Comparison of ENCODE assay signal across 8 cellular contexts in genomic region chrX:24464836-24465523, GRCh38. TPM values are rescaled to one million over a fixed set of nuclear protein-coding genes. Genes with fewer than 3 reads are reported as not detected.
DNase-seq lines count a peak whose midpoint lies in the region; ATAC-seq and TF ChIP-seq lines count a peak whose summit lies in the region.

PDK3 (plus strand) TSS chrX:24465286; CDS start chrX:24465456, 170 bp downstream.

- H3K27ac ChIP-seq in PC-3 (ENCODE audit: low read length) (no peak within 1 kb of the TSS), muscle layer of colon (ENCODE audit: low read depth, low read length) (peak within 1 kb of the TSS; percentile 61)

- no peaks in the 10 kb centered on the region for H3K9me2 ChIP-seq in PC-3 (replicated peaks; ENCODE audit: low read length)

- H2AFZ ChIP-seq in PC-3 (ENCODE audit: low read length): peak within 1 kb of the TSS; percentile 92

- intact Hi-C loops in PC-3 (cut with micrococcal nuclease): loop anchor here (2.0 kb wide), 1 partner anchor 30 kb away; no protein-coding TSS in a partner anchor

- POLR2A ChIA-PET in PC-3 (lab: Charles Lee; ENCODE audit: unreplicated experiment): no interaction called here

- H3K4me3 ChIP-seq in PC-3 (ENCODE audit: low read length) (peak within 1 kb of the TSS; percentile 88), muscle layer of colon (ENCODE audit: low read depth in 1 of 2, low read length in 2 of 2) (peak within 1 kb of the TSS; percentile 61 to 70)

- peak within 1 kb of the TSS; percentile 44 for H3K9ac ChIP-seq in PC-3 (ENCODE audit: low read length)
- H3K9ac ChIP-seq in muscle layer of colon (ENCODE audit: low read length): no peak within 1 kb of the TSS

- TF ChIP-seq RAD21 in Ishikawa (IDR thresholded peaks at IDR 0.05; ENCODE audit: low read depth): no peak

- no peak for TF ChIP-seq EP300 in Ishikawa (IDR thresholded peaks at IDR 0.05; ENCODE audit: borderline replicate concordance)

- no TSS peak for BruUV-seq in PC-3 (replicated peaks; lab: Mats Ljungman, UMichigan)

- H3K9me3 ChIP-seq in PC-3 (ENCODE audit: low read length): no peaks in the 10 kb centered on the region
- no peaks in the 10 kb centered on the region for H3K9me3 ChIP-seq in muscle layer of colon (ENCODE audit: low read length)

- H3K36me3 ChIP-seq in PC-3 (ENCODE audit: low read depth, low read length) (no peaks in the 10 kb centered on the region), muscle layer of colon (ENCODE audit: insufficient read depth, low read length) (no peaks in the 10 kb centered on the region)

- peak; percentile 73 for TF ChIP-seq POLR2A in erythroblast (IDR thresholded peaks at IDR 0.05; ENCODE audit: low read length)

- peak; percentile 91 for ATAC-seq in GM21619 (IDR thresholded peaks at IDR 0.05; ENCODE audit: unreplicated experiment)
- ATAC-seq in PC-3: peak; percentile 95

- no peaks in the 10 kb centered on the region for H3F3A ChIP-seq in PC-3 (ENCODE audit: low read length, unreplicated experiment)

- TF ChIP-seq CTCF in PC-3 (conservative IDR thresholded peaks at IDR 0.05; ENCODE audit: low read depth, low read length): no peak

- H4K20me1 ChIP-seq in PC-3 (ENCODE audit: low read length): no peaks in the 10 kb centered on the region

- peak; percentile 82 for DNase-seq in DMS153 (lab: John Stamatoyannopoulos, UW)
- peak; percentile 90 for DNase-seq in PC-3
- peak; percentile 82 for DNase-seq in activated T-cell treated with anti-CD3 and anti-CD28 coated beads for 48 hours (ENCODE audit: low read depth)
- peak; percentile 93 to 94 for DNase-seq in erythroblast (lab: John Stamatoyannopoulos, UW)
- DNase-seq in stimulated activated CD8-positive, alpha-beta memory T cell treated with anti-CD3 and anti-CD28 coated beads, Interleukin-7, amount 100 ng/mL, for 1 hour (ENCODE audit: low read depth in 2 of 2): peak; percentile 60 to 73

- CTCF ChIA-PET in PC-3 (lab: Charles Lee): interaction anchor here (0.5 kb wide), 1 partner anchor 300 kb away, joined by 4 read pairs; no protein-coding TSS in a partner anchor

- peak within 1 kb of the TSS; percentile 94 for H3K4me2 ChIP-seq in PC-3 (ENCODE audit: low read length)

- H3K27me3 ChIP-seq in PC-3 (ENCODE audit: low read length) (no peaks in the 10 kb centered on the region), muscle layer of colon (ENCODE audit: control insufficient read depth in 1 of 2, insufficient read depth in 2 of 2, low read length in 2 of 2) (peaks cover 0 to 6% of the 10 kb centered on the region in 2 donors)

- H3K4me1 ChIP-seq in PC-3 (ENCODE audit: insufficient read depth, low read length): peaks cover 11% of the 10 kb centered on the region; the same call in 1 of the 2 replicates
- peaks cover 5% of the 10 kb centered on the region for H3K4me1 ChIP-seq in muscle layer of colon (ENCODE audit: insufficient read depth, low read length)

- H3K79me2 ChIP-seq in PC-3 (ENCODE audit: low read length): peaks cover 9% of the 10 kb centered on the region; the same call in 1 of the 2 replicates

TF ChIP-seq in Ishikawa, 13 proteins besides CTCF, POLR2A, EP300 and RAD21:
- TF ChIP-seq CEBPB (IDR thresholded peaks at IDR 0.05) (no peak), TCF12 (IDR thresholded peaks at IDR 0.05; ENCODE audit: low read depth) (no peak), USF1 (IDR thresholded peaks at IDR 0.05) (peak; percentile 57), TEAD4 (IDR thresholded peaks at IDR 0.05) (no peak), EGR1 (IDR thresholded peaks at IDR 0.05) (no peak), ZBTB7A (IDR thresholded peaks at IDR 0.05; ENCODE audit: low read depth) (no peak), REST (IDR thresholded peaks at IDR 0.05; ENCODE audit: low read depth) (no peak), FOXM1 (IDR thresholded peaks at IDR 0.05; ENCODE audit: borderline replicate concordance, low read depth) (no peak), MAX (IDR thresholded peaks at IDR 0.05) (peak; percentile 82), YY1 (IDR thresholded peaks at IDR 0.05; ENCODE audit: low read depth) (no peak), TAF1 (IDR thresholded peaks at IDR 0.05; ENCODE audit: low read depth) (0 out of 2 replicates have a peak, but pooled peaks have one; percentile 27), CREB1 (IDR thresholded peaks at IDR 0.05; ENCODE audit: low read depth) (0 out of 2 replicates have a peak, but pooled peaks have one; percentile 20), NFIC (IDR thresholded peaks at IDR 0.05) (peak; percentile 78)
TF ChIP-seq in Ishikawa: peak in this region for 5.

RNA-seq across cellular contexts. Expression of gene PDK3, which starts in this region (rescaled TPM):
- total RNA-seq in PC-3 (2014; rRNA removed): 22.6 and 24.4 TPM in 2 replicates
